In the genomic region with DNA sequence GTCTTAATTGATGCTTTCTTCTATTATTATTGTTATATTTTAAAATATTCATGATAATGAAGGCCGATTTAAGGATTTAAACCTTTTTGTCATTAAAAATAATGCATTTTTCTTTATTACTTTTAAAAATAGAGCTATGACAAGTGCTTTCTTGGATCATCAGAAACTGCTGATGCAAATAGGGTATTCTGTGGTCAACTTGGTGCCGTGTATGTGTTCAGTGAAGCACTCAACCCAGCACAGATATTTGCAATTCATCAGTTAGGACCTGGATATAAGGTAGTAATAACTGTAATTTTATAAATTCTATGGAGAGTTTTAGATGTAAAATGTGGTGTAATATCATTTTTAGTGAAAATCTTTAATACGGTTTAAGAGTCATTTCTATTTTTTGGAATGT, we compare ENCODE assay signal across 8 cellular contexts.
DNase-seq lines count a peak whose midpoint lies in the region; ATAC-seq, FAIRE-seq and TF ChIP-seq lines count a peak whose summit lies in the region.
"Not testable (repeated sequence)": the region's sequence is repeated elsewhere in the genome, so short reads cannot be mapped to it uniquely, and the experiment has no call there.

No MANE protein-coding gene starts in this region.

- not testable (repeated sequence) for H3K9ac ChIP-seq in kidney (ENCODE audit: low read length in 2 of 2)

- H3K36me3 ChIP-seq in kidney (ENCODE audit: control insufficient read depth in 1 of 2, insufficient read depth in 2 of 2, low read length in 2 of 2), result not testable (repeated sequence)

- not testable (repeated sequence) for TF ChIP-seq CTCF in kidney (IDR thresholded peaks at IDR 0.05; ENCODE audit: borderline replicate concordance, extremely low read depth, insufficient read depth)

- H3K9me3 ChIP-seq in kidney (ENCODE audit: control insufficient read depth in 1 of 2, low read length in 2 of 2), result not testable (repeated sequence)

- not testable (repeated sequence) for H3K4me1 ChIP-seq in kidney (ENCODE audit: control insufficient read depth in 1 of 2, insufficient read depth in 1 of 2, low read depth in 1 of 2, low read length in 2 of 2)

- DNase-seq in kidney, result not testable (repeated sequence)

- not testable (repeated sequence) for H3K4me3 ChIP-seq in kidney (ENCODE audit: low read length in 2 of 2)

- not testable (repeated sequence) for H3K27ac ChIP-seq in kidney (ENCODE audit: low read depth in 2 of 2, low read length in 2 of 2)

- ATAC-seq in GM18861 (IDR thresholded peaks at IDR 0.05; ENCODE audit: unreplicated experiment), result peak; percentile 79
- peak; percentile 100 for ATAC-seq in GM19351 (IDR thresholded peaks at IDR 0.05; ENCODE audit: unreplicated experiment)
- ATAC-seq in GM21390 (IDR thresholded peaks at IDR 0.05; ENCODE audit: unreplicated experiment), result peak; percentile 85
- peak; percentile 86 for ATAC-seq in GM21737 (IDR thresholded peaks at IDR 0.05; ENCODE audit: unreplicated experiment)
- ATAC-seq in HG02884 (IDR thresholded peaks at IDR 0.05; ENCODE audit: unreplicated experiment), result peak; percentile 99
- peak; percentile 67 for ATAC-seq in HG03135 (IDR thresholded peaks at IDR 0.05; ENCODE audit: unreplicated experiment)
- peak; percentile 96 for ATAC-seq in HG03457 (IDR thresholded peaks at IDR 0.05; ENCODE audit: unreplicated experiment)

- intact Hi-C loops in kidney (cut with DNase I), result not testable (repeated sequence)

- FAIRE-seq in kidney (lab: Jason Lieb, UNC), result peak; percentile 92
